In genomic region chr2:54558188-54558975, GRCh38 we compare ENCODE assay signal across 8 cellular contexts.
DNase-seq lines count a peak whose midpoint lies in the region; ATAC-seq, FAIRE-seq and TF ChIP-seq lines count a peak whose summit lies in the region.

No MANE protein-coding gene starts in this region.

- no peaks in the 10 kb centered on the region for H3K9me3 Mint-ChIP-seq in activated CD4-positive, alpha-beta memory T cell treated with anti-CD3 and anti-CD28 coated beads, Interleukin-2, amount 10 ng/mL, durations not matched to agents 7 days and 5 days
- H3K9me3 Mint-ChIP-seq in stimulated activated naive CD8-positive, alpha-beta T cell treated with anti-CD3 and anti-CD28 coated beads, Interleukin-15, Interleukin-2, amounts not matched to agents 100 ng/mL and 50 ng/mL, for 24 hours: no peaks in the 10 kb centered on the region

- no peak for TF ChIP-seq CTCF in H1 (IDR thresholded peaks at IDR 0.05; ENCODE audit: control extremely low read depth in 1 of 3, insufficient read depth in 1 of 3, low read depth in 1 of 3, low read length in 3 of 3)
- no peak for TF ChIP-seq CTCF in mucosa of descending colon (IDR thresholded peaks at IDR 0.05)

- peak; percentile 40 for DNase-seq in AG08395 (ENCODE audit: low spot score)
- peak; percentile 69 to 75 for DNase-seq in NCI-H524 (lab: John Stamatoyannopoulos, UW)
- DNase-seq in activated CD4-positive, alpha-beta memory T cell treated with anti-CD3 and anti-CD28 coated beads, Interleukin-2, amount 10 ng/mL, durations not matched to agents 7 days and 5 days: peak; percentile 82
- DNase-seq in H1 (ENCODE audit: low read depth in 1 of 2, low spot score in 2 of 2): peak; percentile 71 to 72
- DNase-seq in mucosa of descending colon: peak; percentile 87 to 88 (median 87)

- H4K20me1 ChIP-seq in H1 (replicated peaks in 1 of 2; ENCODE audit: control insufficient read depth in 1 of 2, insufficient read depth in 2 of 2, low read length in 2 of 2): peaks cover 6 to 8% of the 10 kb centered on the region in 2 experiments

- peak overlapping the region; percentile 80 for H3K27ac ChIP-seq in H1 (ENCODE audit: low read depth, low read length)

- H3K23me2 ChIP-seq in H1 (ENCODE audit: low read depth, low read length): peaks cover 20% of the 10 kb centered on the region

- H2BK15ac ChIP-seq in H1 (ENCODE audit: low read length): peak overlapping the region; percentile 88; the same call in 1 of the 2 replicates

- WGBS in H1 (ENCODE audit: extremely low coverage in 1 of 2, insufficient coverage in 1 of 2, insufficient read length in 1 of 2, insufficient replicate concordance in 2 of 2, low coverage in 1 of 2, low lambda C conversion rate in 2 of 2, missing lambda C conversion rate in 1 of 2), 2 experiments: 1% methylated on average over 47 of the region's 58 CpGs; no CpG with 5 or more reads in 1 of the 2 experiments

- H3K18ac ChIP-seq in H1 (ENCODE audit: extremely low read depth, low read length): peak overlapping the region; percentile 96

- H2BK120ac ChIP-seq in H1 (replicated peaks; ENCODE audit: low read depth, low read length): peak overlapping the region; percentile 48

- peak overlapping the region; percentile 62 for H3K14ac ChIP-seq in H1 (ENCODE audit: insufficient read length)

- H3K27me3 ChIP-seq in H1 (replicated peaks in 1 of 4; ENCODE audit: control insufficient read depth in 3 of 4, extremely low read depth in 1 of 4, insufficient read depth in 3 of 4, low read length in 3 of 4): no peaks in the 10 kb centered on the region

- H3K9me3 ChIP-seq in H1 (ENCODE audit: insufficient read depth in 2 of 2, low read depth in 1 of 2, low read length in 1 of 2) (no peaks in the 10 kb centered on the region), mucosa of descending colon (no peaks in the 10 kb centered on the region)

- peak overlapping the region; percentile 89 for H3K27ac Mint-ChIP-seq in activated CD4-positive, alpha-beta memory T cell treated with anti-CD3 and anti-CD28 coated beads, Interleukin-2, amount 10 ng/mL, durations not matched to agents 7 days and 5 days
- peak overlapping the region; percentile 97 for H3K27ac Mint-ChIP-seq in stimulated activated naive CD8-positive, alpha-beta T cell treated with anti-CD3 and anti-CD28 coated beads, Interleukin-15, Interleukin-2, amounts not matched to agents 100 ng/mL and 50 ng/mL, for 24 hours

- H3K27me3 Mint-ChIP-seq in activated CD4-positive, alpha-beta memory T cell treated with anti-CD3 and anti-CD28 coated beads, Interleukin-2, amount 10 ng/mL, durations not matched to agents 7 days and 5 days: peaks cover 5% of the 10 kb centered on the region
- no peaks in the 10 kb centered on the region for H3K27me3 Mint-ChIP-seq in stimulated activated naive CD8-positive, alpha-beta T cell treated with anti-CD3 and anti-CD28 coated beads, Interleukin-15, Interleukin-2, amounts not matched to agents 100 ng/mL and 50 ng/mL, for 24 hours

- H3K36me3 ChIP-seq in H1 (ENCODE audit: control insufficient read depth in 2 of 4, insufficient read depth in 4 of 4, low read length in 3 of 4): no peaks in the 10 kb centered on the region
- no peaks in the 10 kb centered on the region for H3K36me3 ChIP-seq in mucosa of descending colon (ENCODE audit: low read depth)

- H3K36me3 Mint-ChIP-seq in activated CD4-positive, alpha-beta memory T cell treated with anti-CD3 and anti-CD28 coated beads, Interleukin-2, amount 10 ng/mL, durations not matched to agents 7 days and 5 days (ENCODE audit: low read depth): peaks cover 34% of the 10 kb centered on the region
- H3K36me3 Mint-ChIP-seq in stimulated activated naive CD8-positive, alpha-beta T cell treated with anti-CD3 and anti-CD28 coated beads, Interleukin-15, Interleukin-2, amounts not matched to agents 100 ng/mL and 50 ng/mL, for 24 hours (ENCODE audit: low read depth): no peaks in the 10 kb centered on the region

- peak overlapping the region; percentile 88 for H3K56ac ChIP-seq in H1 (replicated peaks; ENCODE audit: insufficient read length, low read depth, low read length)

- H3K79me1 ChIP-seq in H1 (ENCODE audit: low read depth, low read length): peaks cover 2% of the 10 kb centered on the region; the same call in 1 of the 2 replicates

- no peak overlapping the region for H3K23ac ChIP-seq in H1 (ENCODE audit: insufficient read length)

- peak overlapping the region; percentile 91 for H3K4me3 Mint-ChIP-seq in activated CD4-positive, alpha-beta memory T cell treated with anti-CD3 and anti-CD28 coated beads, Interleukin-2, amount 10 ng/mL, durations not matched to agents 7 days and 5 days
- peak overlapping the region; percentile 92 for H3K4me3 Mint-ChIP-seq in stimulated activated naive CD8-positive, alpha-beta T cell treated with anti-CD3 and anti-CD28 coated beads, Interleukin-15, Interleukin-2, amounts not matched to agents 100 ng/mL and 50 ng/mL, for 24 hours

- H2BK20ac ChIP-seq in H1 (ENCODE audit: low read length): no peak overlapping the region

- CTCF ChIA-PET in activated CD4-positive, alpha-beta memory T cell treated with anti-CD3 and anti-CD28 coated beads, Interleukin-2, amount 10 ng/mL, durations not matched to agents 7 days and 5 days (lab: Charles Lee): interaction anchor here (0.5 to 5.4 kb wide), 19 partner anchors 11 to 1137 kb away, joined by 3 to 76 read pairs (median 6); partner anchors contain the start of gene EML6
- CTCF ChIA-PET in H1 (lab: Charles Lee; ENCODE audit: partially characterized antibody): interaction anchor here (0.6 to 3.7 kb wide), 14 partner anchors 11 to 1062 kb away, joined by 3 to 21 read pairs (median 4); no protein-coding TSS in a partner anchor

- peak overlapping the region; percentile 93 for H2BK5ac ChIP-seq in H1 (ENCODE audit: low read depth, low read length)

- peak overlapping the region; percentile 90 for H4K5ac ChIP-seq in H1 (ENCODE audit: insufficient read length, low read depth, low read length)

- TF ChIP-seq POLR2A in H1 (IDR thresholded peaks at IDR 0.05; ENCODE audit: control extremely low read depth in 1 of 2, low read depth in 2 of 2, low read length in 2 of 2): peak; percentile 66 to 87; a peak in 2 of 3 replicates

- H2BK12ac ChIP-seq in H1 (ENCODE audit: low read depth, low read length): peak overlapping the region; percentile 94

- no peak overlapping the region for H2AFZ ChIP-seq in H1 (ENCODE audit: low read length)

- TF ChIP-seq EP300 in H1 (IDR thresholded peaks at IDR 0.05; ENCODE audit: borderline replicate concordance in 1 of 2, low read depth in 2 of 2, low read length in 2 of 2): no peak; a peak in 1 of 3 replicates

- peak overlapping the region; percentile 80 for H3K4ac ChIP-seq in H1 (replicated peaks; ENCODE audit: insufficient read length, low read depth, low read length)

- peak overlapping the region; percentile 72 to 83 for H3K4me2 ChIP-seq in H1 (ENCODE audit: insufficient read depth in 1 of 2, low read depth in 2 of 2, low read length in 2 of 2)

- no peak for TF ChIP-seq RAD21 in H1 (IDR thresholded peaks at IDR 0.05 in 1 of 2, conservative IDR thresholded peaks at IDR 0.05 in 1 of 2; ENCODE audit: low read depth in 2 of 2, low read length in 2 of 2)

- no peak for FAIRE-seq in H1 (lab: Jason Lieb, UNC)

- intact Hi-C loops in mucosa of descending colon (cut with DNase I, micrococcal nuclease): no loop called here

- peaks cover 17 to 54% of the 10 kb centered on the region in 2 experiments; a peak in 3 of 4 replicates for H3K79me2 ChIP-seq in H1 (ENCODE audit: control insufficient read depth in 1 of 2, insufficient read depth in 2 of 2, low read length in 2 of 2)

- peak overlapping the region; percentile 96 for H4K8ac ChIP-seq in H1 (ENCODE audit: extremely low read depth, insufficient read depth, low read length)

- H3K4me3 ChIP-seq in H1 (ENCODE audit: extremely low read depth in 1 of 4, insufficient read depth in 2 of 4, low read depth in 3 of 4, low read length in 4 of 4): peak overlapping the region; percentile 84 to 99 (median 94)
- H3K4me3 ChIP-seq in mucosa of descending colon: peak overlapping the region; percentile 57

- POLR2A ChIA-PET in activated CD4-positive, alpha-beta memory T cell treated with anti-CD3 and anti-CD28 coated beads, Interleukin-2, amount 10 ng/mL, durations not matched to agents 7 days and 5 days (lab: Charles Lee): interaction anchor here (0.6 to 15.5 kb wide), 33 partner anchors 8 to 1060 kb away, joined by 3 to 570 read pairs (median 4); partner anchors contain the start of genes ACYP2, PSME4 and RTN4
- POLR2A ChIA-PET in H1 (lab: Charles Lee; ENCODE audit: partially characterized antibody): interaction anchor here (0.6 to 4.0 kb wide), 23 partner anchors 9 to 714 kb away, joined by 3 to 31 read pairs (median 5); no protein-coding TSS in a partner anchor

- 0 out of 2 replicates have a peak overlapping the region, but pooled peaks have one; percentile 39 for H2AK5ac ChIP-seq in H1 (ENCODE audit: low read depth, low read length)

- peaks cover 35% of the 10 kb centered on the region for H3K4me1 Mint-ChIP-seq in activated CD4-positive, alpha-beta memory T cell treated with anti-CD3 and anti-CD28 coated beads, Interleukin-2, amount 10 ng/mL, durations not matched to agents 7 days and 5 days
- H3K4me1 Mint-ChIP-seq in stimulated activated naive CD8-positive, alpha-beta T cell treated with anti-CD3 and anti-CD28 coated beads, Interleukin-15, Interleukin-2, amounts not matched to agents 100 ng/mL and 50 ng/mL, for 24 hours (ENCODE audit: low read depth): peaks cover 67% of the 10 kb centered on the region

- H4K91ac ChIP-seq in H1 (replicated peaks; ENCODE audit: insufficient read length, low read length): peak overlapping the region; percentile 76

- H3K4me1 ChIP-seq in H1 (replicated peaks in 1 of 4; ENCODE audit: control insufficient read depth in 3 of 4, insufficient read depth in 4 of 4, low read length in 3 of 4) (peaks cover 3 to 11% (median 8%) of the 10 kb centered on the region in 4 experiments), mucosa of descending colon (ENCODE audit: low read depth) (peaks cover 28% of the 10 kb centered on the region)

- H3K9ac ChIP-seq in H1 (replicated peaks in 1 of 4; ENCODE audit: extremely low read depth in 1 of 4, low read depth in 3 of 4, low read length in 3 of 4): peak overlapping the region; percentile 86 to 95 (median 89)

- peak; percentile 54 for ATAC-seq in GM18909 (IDR thresholded peaks at IDR 0.05; ENCODE audit: poor library complexity, unreplicated experiment)
- peak; percentile 45 for ATAC-seq in HG03139 (IDR thresholded peaks at IDR 0.05; ENCODE audit: unreplicated experiment)
- ATAC-seq in mucosa of descending colon: peak; percentile 78

TF ChIP-seq in H1, 55 proteins besides CTCF, POLR2A, EP300 and RAD21 (continues in another document):
- TF ChIP-seq TAF7 (optimal IDR thresholded peaks at IDR 0.05; ENCODE audit: borderline replicate concordance, low read depth, low read length): peak; percentile 34
- TF ChIP-seq SIRT6 (IDR thresholded peaks at IDR 0.05; ENCODE audit: low read length): no peak
- TF ChIP-seq FOSL1 (IDR thresholded peaks at IDR 0.05; ENCODE audit: insufficient read depth, low read depth, low read length): no peak
- peak; percentile 79 for TF ChIP-seq TAF1 (IDR thresholded peaks at IDR 0.05; ENCODE audit: low read depth, low read length)
- peak; percentile 35; the same call in 1 of the 2 replicates for TF ChIP-seq ATF3 (IDR thresholded peaks at IDR 0.05; ENCODE audit: insufficient read depth, low read depth, low read length)

Comparison
In these comparisons a context has a peak if more than half of its experiments do, and no peak if none do; other contexts are left out.
1. Peak in every context shown above with its lines: DNase-seq, ATAC-seq, H3K4me3 ChIP-seq and H3K27ac ChIP-seq.